ENCODE assay signal across 1 cellular context in genomic region chr21:31500071-31500470, GRCh38.
TF ChIP-seq lines count a peak whose summit lies in the region.

No MANE protein-coding gene starts in this region.

TF ChIP-seq in WTC11, 78 proteins besides CTCF, POLR2A, EP300 and RAD21 (continued from another document):
- TF ChIP-seq CREB1 (CRISPR knock-in tag; IDR thresholded peaks at IDR 0.05) (no peak), EMX1 (CRISPR knock-in tag; IDR thresholded peaks at IDR 0.05) (no peak), ETV6 (CRISPR knock-in tag; IDR thresholded peaks at IDR 0.05) (no peak)
- TF ChIP-seq, protein P1, sequence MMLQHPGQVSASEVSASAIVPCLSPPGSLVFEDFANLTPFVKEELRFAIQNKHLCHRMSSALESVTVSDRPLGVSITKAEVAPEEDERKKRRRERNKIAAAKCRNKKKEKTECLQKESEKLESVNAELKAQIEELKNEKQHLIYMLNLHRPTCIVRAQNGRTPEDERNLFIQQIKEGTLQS (CRISPR knock-in tag; conservative IDR thresholded peaks at IDR 0.05): no peak
TF ChIP-seq in WTC11: peak in this region for 0.
